Comparison of ENCODE assay signal across 2 cellular contexts in genomic region chr13:27967203-27967735, GRCh38.
TF ChIP-seq lines count a peak whose summit lies in the region.

No MANE protein-coding gene starts in this region.

TF ChIP-seq in A549, 52 proteins besides CTCF, POLR2A, EP300 and RAD21 (continued from another document):
- TF ChIP-seq HMGXB4 (CRISPR knock-in tag; IDR thresholded peaks at IDR 0.05; ENCODE audit: borderline replicate concordance) (no peak), CBX8 (IDR thresholded peaks at IDR 0.05) (no peak), NFE2L2 (conservative IDR thresholded peaks at IDR 0.05; ENCODE audit: low read length) (no peak), HOXA7 (CRISPR knock-in tag; IDR thresholded peaks at IDR 0.05) (no peak), HES2 (IDR thresholded peaks at IDR 0.05) (no peak), CHD4 (IDR thresholded peaks at IDR 0.05; ENCODE audit: borderline replicate concordance) (no peak), NPAS2 (CRISPR knock-in tag; IDR thresholded peaks at IDR 0.05; ENCODE audit: borderline replicate concordance) (no peak), RCOR1 (IDR thresholded peaks at IDR 0.05; ENCODE audit: low read depth, low read length) (no peak), BHLHE40 (IDR thresholded peaks at IDR 0.05; ENCODE audit: low read depth, low read length) (no peak), KDM5A (IDR thresholded peaks at IDR 0.05) (no peak), KDM1A (IDR thresholded peaks at IDR 0.05; ENCODE audit: low read depth) (no peak), CEBPB (IDR thresholded peaks at IDR 0.05) (no peak)
- TF ChIP-seq, protein P1, sequence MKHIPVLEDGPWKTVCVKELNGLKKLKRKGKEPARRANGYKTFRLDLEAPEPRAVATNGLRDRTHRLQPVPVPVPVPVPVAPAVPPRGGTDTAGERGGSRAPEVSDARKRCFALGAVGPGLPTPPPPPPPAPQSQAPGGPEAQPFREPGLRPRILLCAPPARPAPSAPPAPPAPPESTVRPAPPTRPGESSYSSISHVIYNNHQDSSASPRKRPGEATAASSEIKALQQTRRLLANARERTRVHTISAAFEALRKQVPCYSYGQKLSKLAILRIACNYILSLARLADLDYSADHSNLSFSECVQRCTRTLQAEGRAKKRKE (CRISPR knock-in tag; IDR thresholded peaks at IDR 0.05; ENCODE audit: low read depth), result no peak

TF ChIP-seq in WTC11, 78 proteins besides CTCF, POLR2A, EP300 and RAD21 (continued from another document):
- TF ChIP-seq ZNF671 (CRISPR knock-in tag; IDR thresholded peaks at IDR 0.05) (no peak), ATF1 (CRISPR knock-in tag; IDR thresholded peaks at IDR 0.05) (no peak), TP53 (CRISPR knock-in tag; IDR thresholded peaks at IDR 0.05) (no peak), GTF2I (CRISPR knock-in tag; conservative IDR thresholded peaks at IDR 0.05) (no peak), ELF4 (CRISPR knock-in tag; IDR thresholded peaks at IDR 0.05; ENCODE audit: low read depth) (no peak), PRDM15 (CRISPR knock-in tag; IDR thresholded peaks at IDR 0.05) (no peak), ZNF138 (CRISPR knock-in tag; conservative IDR thresholded peaks at IDR 0.05) (no peak), RELA (CRISPR knock-in tag; IDR thresholded peaks at IDR 0.05; ENCODE audit: borderline replicate concordance) (no peak), JAZF1 (CRISPR knock-in tag; IDR thresholded peaks at IDR 0.05) (no peak)
- TF ChIP-seq, protein P2, sequence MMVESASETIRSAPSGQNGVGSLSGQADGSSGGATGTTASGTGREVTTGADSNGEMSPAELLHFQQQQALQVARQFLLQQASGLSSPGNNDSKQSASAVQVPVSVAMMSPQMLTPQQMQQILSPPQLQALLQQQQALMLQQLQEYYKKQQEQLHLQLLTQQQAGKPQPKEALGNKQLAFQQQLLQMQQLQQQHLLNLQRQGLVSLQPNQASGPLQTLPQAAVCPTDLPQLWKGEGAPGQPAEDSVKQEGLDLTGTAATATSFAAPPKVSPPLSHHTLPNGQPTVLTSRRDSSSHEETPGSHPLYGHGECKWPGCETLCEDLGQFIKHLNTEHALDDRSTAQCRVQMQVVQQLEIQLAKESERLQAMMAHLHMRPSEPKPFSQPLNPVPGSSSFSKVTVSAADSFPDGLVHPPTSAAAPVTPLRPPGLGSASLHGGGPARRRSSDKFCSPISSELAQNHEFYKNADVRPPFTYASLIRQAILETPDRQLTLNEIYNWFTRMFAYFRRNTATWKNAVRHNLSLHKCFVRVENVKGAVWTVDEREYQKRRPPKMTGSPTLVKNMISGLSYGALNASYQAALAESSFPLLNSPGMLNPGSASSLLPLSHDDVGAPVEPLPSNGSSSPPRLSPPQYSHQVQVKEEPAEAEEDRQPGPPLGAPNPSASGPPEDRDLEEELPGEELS (CRISPR knock-in tag; IDR thresholded peaks at IDR 0.05), result no peak
- TF ChIP-seq, protein P3, sequence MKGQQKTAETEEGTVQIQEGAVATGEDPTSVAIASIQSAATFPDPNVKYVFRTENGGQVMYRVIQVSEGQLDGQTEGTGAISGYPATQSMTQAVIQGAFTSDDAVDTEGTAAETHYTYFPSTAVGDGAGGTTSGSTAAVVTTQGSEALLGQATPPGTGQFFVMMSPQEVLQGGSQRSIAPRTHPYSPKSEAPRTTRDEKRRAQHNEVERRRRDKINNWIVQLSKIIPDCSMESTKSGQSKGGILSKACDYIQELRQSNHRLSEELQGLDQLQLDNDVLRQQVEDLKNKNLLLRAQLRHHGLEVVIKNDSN (CRISPR knock-in tag; IDR thresholded peaks at IDR 0.05), result no peak
- TF ChIP-seq, protein P4, sequence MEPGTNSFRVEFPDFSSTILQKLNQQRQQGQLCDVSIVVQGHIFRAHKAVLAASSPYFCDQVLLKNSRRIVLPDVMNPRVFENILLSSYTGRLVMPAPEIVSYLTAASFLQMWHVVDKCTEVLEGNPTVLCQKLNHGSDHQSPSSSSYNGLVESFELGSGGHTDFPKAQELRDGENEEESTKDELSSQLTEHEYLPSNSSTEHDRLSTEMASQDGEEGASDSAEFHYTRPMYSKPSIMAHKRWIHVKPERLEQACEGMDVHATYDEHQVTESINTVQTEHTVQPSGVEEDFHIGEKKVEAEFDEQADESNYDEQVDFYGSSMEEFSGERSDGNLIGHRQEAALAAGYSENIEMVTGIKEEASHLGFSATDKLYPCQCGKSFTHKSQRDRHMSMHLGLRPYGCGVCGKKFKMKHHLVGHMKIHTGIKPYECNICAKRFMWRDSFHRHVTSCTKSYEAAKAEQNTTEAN (CRISPR knock-in tag; IDR thresholded peaks at IDR 0.05), result no peak
- TF ChIP-seq, protein P5, sequence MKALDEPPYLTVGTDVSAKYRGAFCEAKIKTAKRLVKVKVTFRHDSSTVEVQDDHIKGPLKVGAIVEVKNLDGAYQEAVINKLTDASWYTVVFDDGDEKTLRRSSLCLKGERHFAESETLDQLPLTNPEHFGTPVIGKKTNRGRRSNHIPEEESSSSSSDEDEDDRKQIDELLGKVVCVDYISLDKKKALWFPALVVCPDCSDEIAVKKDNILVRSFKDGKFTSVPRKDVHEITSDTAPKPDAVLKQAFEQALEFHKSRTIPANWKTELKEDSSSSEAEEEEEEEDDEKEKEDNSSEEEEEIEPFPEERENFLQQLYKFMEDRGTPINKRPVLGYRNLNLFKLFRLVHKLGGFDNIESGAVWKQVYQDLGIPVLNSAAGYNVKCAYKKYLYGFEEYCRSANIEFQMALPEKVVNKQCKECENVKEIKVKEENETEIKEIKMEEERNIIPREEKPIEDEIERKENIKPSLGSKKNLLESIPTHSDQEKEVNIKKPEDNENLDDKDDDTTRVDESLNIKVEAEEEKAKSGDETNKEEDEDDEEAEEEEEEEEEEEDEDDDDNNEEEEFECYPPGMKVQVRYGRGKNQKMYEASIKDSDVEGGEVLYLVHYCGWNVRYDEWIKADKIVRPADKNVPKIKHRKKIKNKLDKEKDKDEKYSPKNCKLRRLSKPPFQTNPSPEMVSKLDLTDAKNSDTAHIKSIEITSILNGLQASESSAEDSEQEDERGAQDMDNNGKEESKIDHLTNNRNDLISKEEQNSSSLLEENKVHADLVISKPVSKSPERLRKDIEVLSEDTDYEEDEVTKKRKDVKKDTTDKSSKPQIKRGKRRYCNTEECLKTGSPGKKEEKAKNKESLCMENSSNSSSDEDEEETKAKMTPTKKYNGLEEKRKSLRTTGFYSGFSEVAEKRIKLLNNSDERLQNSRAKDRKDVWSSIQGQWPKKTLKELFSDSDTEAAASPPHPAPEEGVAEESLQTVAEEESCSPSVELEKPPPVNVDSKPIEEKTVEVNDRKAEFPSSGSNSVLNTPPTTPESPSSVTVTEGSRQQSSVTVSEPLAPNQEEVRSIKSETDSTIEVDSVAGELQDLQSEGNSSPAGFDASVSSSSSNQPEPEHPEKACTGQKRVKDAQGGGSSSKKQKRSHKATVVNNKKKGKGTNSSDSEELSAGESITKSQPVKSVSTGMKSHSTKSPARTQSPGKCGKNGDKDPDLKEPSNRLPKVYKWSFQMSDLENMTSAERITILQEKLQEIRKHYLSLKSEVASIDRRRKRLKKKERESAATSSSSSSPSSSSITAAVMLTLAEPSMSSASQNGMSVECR (CRISPR knock-in tag; IDR thresholded peaks at IDR 0.05; ENCODE audit: borderline replicate concordance), result no peak
